ENCODE assay signal across 1 cellular context in the genomic region with DNA sequence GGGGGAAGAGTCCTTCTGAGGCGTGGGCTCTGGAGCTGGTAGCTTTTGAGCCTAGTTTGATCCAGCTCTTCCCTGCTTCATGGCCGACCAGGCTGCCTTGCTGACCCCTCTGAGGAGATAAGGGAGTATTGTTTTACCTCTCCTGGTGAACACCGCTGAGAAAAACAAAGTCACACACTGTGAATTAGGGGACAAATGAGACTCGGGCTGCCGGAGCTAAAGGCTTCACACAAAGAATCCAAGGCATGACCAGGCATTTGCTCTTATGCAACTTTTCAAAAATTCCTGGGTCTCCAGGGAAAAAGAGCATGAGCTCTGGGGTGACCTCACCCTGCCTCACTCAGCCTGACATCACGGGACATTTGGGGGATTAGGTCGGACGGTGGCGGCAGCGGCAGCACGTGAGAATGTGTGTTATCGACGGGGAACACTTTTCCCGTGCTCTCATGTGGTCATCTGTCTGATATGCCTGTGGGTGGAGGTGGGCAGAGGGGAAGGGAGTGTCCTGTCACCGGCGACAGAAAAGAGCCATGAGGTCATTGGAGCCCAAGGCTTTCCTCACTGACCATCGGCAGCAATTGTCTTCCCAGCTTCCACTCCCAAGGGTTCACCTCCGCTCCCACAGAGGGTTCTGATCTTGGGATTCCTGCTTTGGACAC.
A peak's percentile ranks its signal among the peaks of the same experiment; 100 is the strongest.
TF ChIP-seq lines count a peak whose summit lies in the region.

No MANE protein-coding gene starts in this region.

TF ChIP-seq in HepG2, 621 proteins besides CTCF, POLR2A, EP300 and RAD21 (continued from another document):
- TF ChIP-seq ZNF83 (CRISPR knock-in tag; IDR thresholded peaks at IDR 0.05; ENCODE audit: borderline replicate concordance), result no peak
- no peak for TF ChIP-seq TEAD2 (CRISPR knock-in tag; IDR thresholded peaks at IDR 0.05)
- TF ChIP-seq ZNF562 (CRISPR knock-in tag; IDR thresholded peaks at IDR 0.05; ENCODE audit: borderline replicate concordance), result no peak
- peak; percentile 84; the same call in 1 of the 2 replicates for TF ChIP-seq ZSCAN22 (CRISPR knock-in tag; IDR thresholded peaks at IDR 0.05)
- no peak for TF ChIP-seq CBX5 (CRISPR knock-in tag; IDR thresholded peaks at IDR 0.05; ENCODE audit: borderline replicate concordance)
- TF ChIP-seq MAF1 (CRISPR knock-in tag; IDR thresholded peaks at IDR 0.05; ENCODE audit: borderline replicate concordance), result no peak
- 0 out of 2 replicates have a peak, but pooled peaks have one; percentile 26 for TF ChIP-seq ZNF788 (CRISPR knock-in tag; IDR thresholded peaks at IDR 0.05; ENCODE audit: borderline replicate concordance)
- TF ChIP-seq, protein P1, sequence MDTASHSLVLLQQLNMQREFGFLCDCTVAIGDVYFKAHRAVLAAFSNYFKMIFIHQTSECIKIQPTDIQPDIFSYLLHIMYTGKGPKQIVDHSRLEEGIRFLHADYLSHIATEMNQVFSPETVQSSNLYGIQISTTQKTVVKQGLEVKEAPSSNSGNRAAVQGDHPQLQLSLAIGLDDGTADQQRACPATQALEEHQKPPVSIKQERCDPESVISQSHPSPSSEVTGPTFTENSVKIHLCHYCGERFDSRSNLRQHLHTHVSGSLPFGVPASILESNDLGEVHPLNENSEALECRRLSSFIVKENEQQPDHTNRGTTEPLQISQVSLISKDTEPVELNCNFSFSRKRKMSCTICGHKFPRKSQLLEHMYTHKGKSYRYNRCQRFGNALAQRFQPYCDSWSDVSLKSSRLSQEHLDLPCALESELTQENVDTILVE (CRISPR knock-in tag; IDR thresholded peaks at IDR 0.05), result 0 out of 2 replicates have a peak, but pooled peaks have one; percentile 36
- TF ChIP-seq SMYD3 (CRISPR knock-in tag; IDR thresholded peaks at IDR 0.05), result 0 out of 2 replicates have a peak, but pooled peaks have one; percentile 47
- 0 out of 2 replicates have a peak, but pooled peaks have one; percentile 57 for TF ChIP-seq FOXC1 (CRISPR knock-in tag; IDR thresholded peaks at IDR 0.05; ENCODE audit: borderline replicate concordance)
- TF ChIP-seq, protein P2, sequence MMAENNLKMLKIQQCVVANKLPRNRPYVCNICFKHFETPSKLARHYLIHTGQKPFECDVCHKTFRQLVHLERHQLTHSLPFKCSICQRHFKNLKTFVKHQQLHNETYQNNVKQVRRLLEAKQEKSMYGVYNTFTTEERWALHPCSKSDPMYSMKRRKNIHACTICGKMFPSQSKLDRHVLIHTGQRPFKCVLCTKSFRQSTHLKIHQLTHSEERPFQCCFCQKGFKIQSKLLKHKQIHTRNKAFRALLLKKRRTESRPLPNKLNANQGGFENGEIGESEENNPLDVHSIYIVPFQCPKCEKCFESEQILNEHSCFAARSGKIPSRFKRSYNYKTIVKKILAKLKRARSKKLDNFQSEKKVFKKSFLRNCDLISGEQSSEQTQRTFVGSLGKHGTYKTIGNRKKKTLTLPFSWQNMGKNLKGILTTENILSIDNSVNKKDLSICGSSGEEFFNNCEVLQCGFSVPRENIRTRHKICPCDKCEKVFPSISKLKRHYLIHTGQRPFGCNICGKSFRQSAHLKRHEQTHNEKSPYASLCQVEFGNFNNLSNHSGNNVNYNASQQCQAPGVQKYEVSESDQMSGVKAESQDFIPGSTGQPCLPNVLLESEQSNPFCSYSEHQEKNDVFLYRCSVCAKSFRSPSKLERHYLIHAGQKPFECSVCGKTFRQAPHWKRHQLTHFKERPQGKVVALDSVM (CRISPR knock-in tag; IDR thresholded peaks at IDR 0.05), result no peak
- TF ChIP-seq, protein P3, sequence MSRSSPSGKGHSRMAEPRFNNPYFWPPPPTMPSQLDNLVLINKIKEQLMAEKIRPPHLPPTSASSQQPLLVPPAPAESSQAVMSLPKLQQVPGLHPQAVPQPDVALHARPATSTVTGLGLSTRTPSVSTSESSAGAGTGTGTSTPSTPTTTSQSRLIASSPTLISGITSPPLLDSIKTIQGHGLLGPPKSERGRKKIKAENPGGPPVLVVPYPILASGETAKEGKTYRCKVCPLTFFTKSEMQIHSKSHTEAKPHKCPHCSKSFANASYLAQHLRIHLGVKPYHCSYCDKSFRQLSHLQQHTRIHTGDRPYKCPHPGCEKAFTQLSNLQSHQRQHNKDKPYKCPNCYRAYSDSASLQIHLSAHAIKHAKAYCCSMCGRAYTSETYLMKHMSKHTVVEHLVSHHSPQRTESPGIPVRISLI (CRISPR knock-in tag; IDR thresholded peaks at IDR 0.05; ENCODE audit: borderline replicate concordance), result no peak
- TF ChIP-seq ARNT2 (CRISPR knock-in tag; IDR thresholded peaks at IDR 0.05; ENCODE audit: low read depth), result peak; percentile 67
- TF ChIP-seq, protein P4, sequence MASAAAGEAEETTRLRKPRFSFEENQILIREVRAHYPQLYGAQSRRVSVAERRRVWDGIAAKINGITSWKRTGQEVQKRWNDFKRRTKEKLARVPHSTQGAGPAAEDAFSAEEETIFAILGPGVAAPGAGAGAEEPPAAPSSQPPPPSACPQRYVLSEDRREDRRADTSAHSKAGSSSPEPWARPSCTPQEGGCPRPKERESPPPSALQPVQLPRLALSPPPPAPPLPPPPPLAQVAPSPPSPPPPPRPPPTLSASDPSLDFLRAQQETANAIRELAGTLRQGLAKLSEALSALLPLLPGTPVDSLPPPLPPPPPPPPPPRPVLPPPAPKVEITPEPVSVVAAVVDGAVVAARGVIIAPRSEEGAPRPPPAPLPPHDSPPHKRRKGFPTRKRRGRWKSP (CRISPR knock-in tag; IDR thresholded peaks at IDR 0.05), result 0 out of 2 replicates have a peak, but pooled peaks have one; percentile 23
- TF ChIP-seq, protein P5, sequence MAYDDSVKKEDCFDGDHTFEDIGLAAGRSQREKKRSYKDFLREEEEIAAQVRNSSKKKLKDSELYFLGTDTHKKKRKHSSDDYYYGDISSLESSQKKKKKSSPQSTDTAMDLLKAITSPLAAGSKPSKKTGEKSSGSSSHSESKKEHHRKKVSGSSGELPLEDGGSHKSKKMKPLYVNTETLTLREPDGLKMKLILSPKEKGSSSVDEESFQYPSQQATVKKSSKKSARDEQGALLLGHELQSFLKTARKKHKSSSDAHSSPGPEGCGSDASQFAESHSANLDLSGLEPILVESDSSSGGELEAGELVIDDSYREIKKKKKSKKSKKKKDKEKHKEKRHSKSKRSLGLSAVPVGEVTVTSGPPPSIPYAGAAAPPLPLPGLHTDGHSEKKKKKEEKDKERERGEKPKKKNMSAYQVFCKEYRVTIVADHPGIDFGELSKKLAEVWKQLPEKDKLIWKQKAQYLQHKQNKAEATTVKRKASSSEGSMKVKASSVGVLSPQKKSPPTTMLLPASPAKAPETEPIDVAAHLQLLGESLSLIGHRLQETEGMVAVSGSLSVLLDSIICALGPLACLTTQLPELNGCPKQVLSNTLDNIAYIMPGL (CRISPR knock-in tag; IDR thresholded peaks at IDR 0.05; ENCODE audit: borderline replicate concordance in 1 of 2, low read depth in 1 of 2), result peak in 1 of 2 experiments; percentile 26; a peak in 1 of 4 replicates
- peak; percentile 55; the same call in 1 of the 2 replicates for TF ChIP-seq ZBTB7A (CRISPR knock-in tag; IDR thresholded peaks at IDR 0.05)
- TF ChIP-seq JUN (CRISPR knock-in tag; IDR thresholded peaks at IDR 0.05), result 0 out of 2 replicates have a peak, but pooled peaks have one; percentile 73
- no peak for TF ChIP-seq NAIF1 (CRISPR knock-in tag; IDR thresholded peaks at IDR 0.05; ENCODE audit: borderline replicate concordance)
- no peak for TF ChIP-seq POLR2AphosphoS2 (IDR thresholded peaks at IDR 0.05; ENCODE audit: low read depth, low read length)
- TF ChIP-seq GATAD2A (CRISPR knock-in tag; IDR thresholded peaks at IDR 0.05), result 0 out of 2 replicates have a peak, but pooled peaks have one; percentile 51
- no peak for TF ChIP-seq GTF2F1 (IDR thresholded peaks at IDR 0.05; ENCODE audit: low read length)
- TF ChIP-seq BRCA1 (CRISPR knock-in tag; IDR thresholded peaks at IDR 0.05), result no peak
- TF ChIP-seq, protein P6, sequence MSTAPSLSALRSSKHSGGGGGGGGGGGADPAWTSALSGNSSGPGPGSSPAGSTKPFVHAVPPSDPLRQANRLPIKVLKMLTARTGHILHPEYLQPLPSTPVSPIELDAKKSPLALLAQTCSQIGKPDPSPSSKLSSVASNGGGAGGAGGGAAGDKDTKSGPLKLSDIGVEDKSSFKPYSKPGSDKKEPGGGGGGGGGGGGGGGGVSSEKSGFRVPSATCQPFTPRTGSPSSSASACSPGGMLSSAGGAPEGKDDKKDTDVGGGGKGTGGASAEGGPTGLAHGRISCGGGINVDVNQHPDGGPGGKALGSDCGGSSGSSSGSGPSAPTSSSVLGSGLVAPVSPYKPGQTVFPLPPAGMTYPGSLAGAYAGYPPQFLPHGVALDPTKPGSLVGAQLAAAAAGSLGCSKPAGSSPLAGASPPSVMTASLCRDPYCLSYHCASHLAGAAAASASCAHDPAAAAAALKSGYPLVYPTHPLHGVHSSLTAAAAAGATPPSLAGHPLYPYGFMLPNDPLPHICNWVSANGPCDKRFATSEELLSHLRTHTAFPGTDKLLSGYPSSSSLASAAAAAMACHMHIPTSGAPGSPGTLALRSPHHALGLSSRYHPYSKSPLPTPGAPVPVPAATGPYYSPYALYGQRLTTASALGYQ (CRISPR knock-in tag; IDR thresholded peaks at IDR 0.05), result no peak
- no peak for TF ChIP-seq HOXD1 (CRISPR knock-in tag; IDR thresholded peaks at IDR 0.05)
- no peak for TF ChIP-seq NRL (CRISPR knock-in tag; IDR thresholded peaks at IDR 0.05; ENCODE audit: borderline replicate concordance)
- TF ChIP-seq REXO4 (CRISPR knock-in tag; IDR thresholded peaks at IDR 0.05; ENCODE audit: borderline replicate concordance), result no peak
- no peak for TF ChIP-seq PHF20 (CRISPR knock-in tag; IDR thresholded peaks at IDR 0.05)
- TF ChIP-seq ZFP36 (IDR thresholded peaks at IDR 0.05; ENCODE audit: borderline replicate concordance, low read depth, low read length, partially characterized antibody), result no peak
- TF ChIP-seq, protein P7, sequence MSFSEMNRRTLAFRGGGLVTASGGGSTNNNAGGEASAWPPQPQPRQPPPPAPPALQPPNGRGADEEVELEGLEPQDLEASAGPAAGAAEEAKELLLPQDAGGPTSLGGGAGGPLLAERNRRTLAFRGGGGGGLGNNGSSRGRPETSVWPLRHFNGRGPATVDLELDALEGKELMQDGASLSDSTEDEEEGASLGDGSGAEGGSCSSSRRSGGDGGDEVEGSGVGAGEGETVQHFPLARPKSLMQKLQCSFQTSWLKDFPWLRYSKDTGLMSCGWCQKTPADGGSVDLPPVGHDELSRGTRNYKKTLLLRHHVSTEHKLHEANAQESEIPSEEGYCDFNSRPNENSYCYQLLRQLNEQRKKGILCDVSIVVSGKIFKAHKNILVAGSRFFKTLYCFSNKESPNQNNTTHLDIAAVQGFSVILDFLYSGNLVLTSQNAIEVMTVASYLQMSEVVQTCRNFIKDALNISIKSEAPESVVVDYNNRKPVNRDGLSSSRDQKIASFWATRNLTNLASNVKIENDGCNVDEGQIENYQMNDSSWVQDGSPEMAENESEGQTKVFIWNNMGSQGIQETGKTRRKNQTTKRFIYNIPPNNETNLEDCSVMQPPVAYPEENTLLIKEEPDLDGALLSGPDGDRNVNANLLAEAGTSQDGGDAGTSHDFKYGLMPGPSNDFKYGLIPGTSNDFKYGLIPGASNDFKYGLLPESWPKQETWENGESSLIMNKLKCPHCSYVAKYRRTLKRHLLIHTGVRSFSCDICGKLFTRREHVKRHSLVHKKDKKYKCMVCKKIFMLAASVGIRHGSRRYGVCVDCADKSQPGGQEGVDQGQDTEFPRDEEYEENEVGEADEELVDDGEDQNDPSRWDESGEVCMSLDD (CRISPR knock-in tag; IDR thresholded peaks at IDR 0.05; ENCODE audit: borderline replicate concordance), result no peak
- TF ChIP-seq, protein P8, sequence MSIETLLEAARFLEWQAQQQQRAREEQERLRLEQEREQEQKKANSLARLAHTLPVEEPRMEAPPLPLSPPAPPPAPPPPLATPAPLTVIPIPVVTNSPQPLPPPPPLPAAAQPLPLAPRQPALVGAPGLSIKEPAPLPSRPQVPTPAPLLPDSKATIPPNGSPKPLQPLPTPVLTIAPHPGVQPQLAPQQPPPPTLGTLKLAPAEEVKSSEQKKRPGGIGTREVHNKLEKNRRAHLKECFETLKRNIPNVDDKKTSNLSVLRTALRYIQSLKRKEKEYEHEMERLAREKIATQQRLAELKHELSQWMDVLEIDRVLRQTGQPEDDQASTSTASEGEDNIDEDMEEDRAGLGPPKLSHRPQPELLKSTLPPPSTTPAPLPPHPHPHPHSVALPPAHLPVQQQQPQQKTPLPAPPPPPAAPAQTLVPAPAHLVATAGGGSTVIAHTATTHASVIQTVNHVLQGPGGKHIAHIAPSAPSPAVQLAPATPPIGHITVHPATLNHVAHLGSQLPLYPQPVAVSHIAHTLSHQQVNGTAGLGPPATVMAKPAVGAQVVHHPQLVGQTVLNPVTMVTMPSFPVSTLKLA (IDR thresholded peaks at IDR 0.05), result 0 out of 2 replicates have a peak, but pooled peaks have one; percentile 10
- TF ChIP-seq YEATS4 (CRISPR knock-in tag; IDR thresholded peaks at IDR 0.05; ENCODE audit: borderline replicate concordance), result 0 out of 2 replicates have a peak, but pooled peaks have one; percentile 45
- TF ChIP-seq ZNF441 (CRISPR knock-in tag; IDR thresholded peaks at IDR 0.05; ENCODE audit: borderline replicate concordance), result no peak
- TF ChIP-seq ETV6 (CRISPR knock-in tag; conservative IDR thresholded peaks at IDR 0.05), result no peak
- no peak for TF ChIP-seq ZNF781 (CRISPR knock-in tag; IDR thresholded peaks at IDR 0.05; ENCODE audit: borderline replicate concordance, not compliant biosample characterization)
- no peak for TF ChIP-seq NR1H2 (CRISPR knock-in tag; IDR thresholded peaks at IDR 0.05; ENCODE audit: borderline replicate concordance, low read depth)
- TF ChIP-seq ZNF101 (CRISPR knock-in tag; IDR thresholded peaks at IDR 0.05; ENCODE audit: borderline replicate concordance, low read depth), result no peak
- TF ChIP-seq ZNF232 (CRISPR knock-in tag; IDR thresholded peaks at IDR 0.05; ENCODE audit: borderline replicate concordance), result no peak
- no peak for TF ChIP-seq SOX6 (IDR thresholded peaks at IDR 0.05)
- peak; percentile 56 for TF ChIP-seq SOX6 (CRISPR knock-in tag; IDR thresholded peaks at IDR 0.05)
- TF ChIP-seq DNMT1 (CRISPR knock-in tag; IDR thresholded peaks at IDR 0.05), result no peak
